16 cellular contexts compared by ENCODE assay signal in genomic region chr4:3489451-3489962, GRCh38. TPM values are rescaled to one million over a fixed set of nuclear protein-coding genes. Genes with fewer than 3 reads are reported as not detected.
A peak's percentile ranks its signal among the peaks of the same experiment; 100 is the strongest.
DNase-seq lines count a peak whose midpoint lies in the region; ATAC-seq, FAIRE-seq and TF ChIP-seq lines count a peak whose summit lies in the region.
"Had no signal": no experiment of that assay in that cellular context is flagged by ENCODE, and none has a peak within 500 bp of the region (broad histone marks: within the 10 kb centered on the region; RNA-seq: fewer than 3 reads in every experiment).

No MANE protein-coding gene starts in this region.

- no peak for FAIRE-seq in K562 (lab: Jason Lieb, UNC)
- FAIRE-seq: endothelial cell of umbilical vein had no signal

- ATAC-seq in natural killer cell treated with Interleukin-12 subunit alpha and Interleukin-12 subunit beta and Interleukin-15 and Interleukin-18, amount 100 ng/mL, for 72 hours, result peak; percentile 18 to 64
- ATAC-seq in natural killer cell, result no peak
- peak; percentile 44 for ATAC-seq in K562
- no peak for ATAC-seq in HG03175 (IDR thresholded peaks at IDR 0.05; ENCODE audit: unreplicated experiment)
- ATAC-seq: sciatic nerve had no signal

- POLR2A ChIA-PET in K562 (lab: Yijun Ruan, JAX), result no interaction called here

- WGBS in K562 (ENCODE audit: insufficient coverage, low coverage, missing lambda C conversion rate), result 4% methylated on average over 17 of the region's 20 CpGs

- no peaks in the 10 kb centered on the region for H3K36me3 Mint-ChIP-seq in natural killer cell treated with Interleukin-12 subunit alpha and Interleukin-12 subunit beta and Interleukin-15 and Interleukin-18, amount 100 ng/mL, for 72 hours
- H3K36me3 Mint-ChIP-seq in natural killer cell, result no peaks in the 10 kb centered on the region
- H3K36me3 Mint-ChIP-seq: activated naive CD8-positive, alpha-beta T cell; naive thymus-derived CD8-positive, alpha-beta T cell had no signal

- no peak overlapping the region for H3K4me2 ChIP-seq in K562 (ENCODE audit: insufficient read depth, low read length)

- no peak overlapping the region for H3K27ac Mint-ChIP-seq in natural killer cell treated with Interleukin-12 subunit alpha and Interleukin-12 subunit beta and Interleukin-15 and Interleukin-18, amount 100 ng/mL, for 72 hours
- no peak overlapping the region for H3K27ac Mint-ChIP-seq in natural killer cell
- H3K27ac Mint-ChIP-seq: activated naive CD8-positive, alpha-beta T cell; T-helper 1 cell treated with Interleukin-12 subunit alpha and Interleukin-12 subunit beta and Interleukin-4 antibody, amounts not matched to agents 30 μg/mL and 1 μg/mL, for 36 hours had no signal

- H3K27me3 ChIP-seq in K562 (ENCODE audit: control insufficient read depth in 2 of 2, insufficient read depth in 2 of 2, low read length in 2 of 2), result peaks cover 25 to 83% of the 10 kb centered on the region in 2 experiments; a peak in 4 of 5 replicates

- no TSS peak for BruUV-seq in K562 (replicated peaks; lab: Mats Ljungman, UMichigan)

- H3K9me1 ChIP-seq in K562 (ENCODE audit: control insufficient read depth, insufficient read depth, low read length), result no peaks in the 10 kb centered on the region

- H3K4me1 ChIP-seq in K562 (replicated peaks in 1 of 2; ENCODE audit: control insufficient read depth in 2 of 2, insufficient read depth in 2 of 2, low read length in 2 of 2), result peaks cover 0 to 55% of the 10 kb centered on the region in 2 experiments; a peak in 2 of 5 replicates

- no peak for DNase-seq in natural killer cell treated with Interleukin-12 subunit alpha and Interleukin-12 subunit beta and Interleukin-15 and Interleukin-18, amount 100 ng/mL, for 72 hours (ENCODE audit: low spot score)
- DNase-seq in natural killer cell (no peak), NCI-H1930 (lab: John Stamatoyannopoulos, UW) (peak; percentile 9 to 18), K562 (ENCODE audit: extremely low read depth in 1 of 4, low spot score in 3 of 4) (no peak), GM19240 (ENCODE audit: insufficient read length, low spot score) (no peak), KG1 (lab: John Stamatoyannopoulos, UW) (no peak)
- no peak for DNase-seq in NK-92 treated with Interleukin-12 subunit alpha and Interleukin-12 subunit beta, amount 100 ng/mL, for 24 hours (lab: John Stamatoyannopoulos, UW)
- DNase-seq: cerebellar nuclear complex; naive thymus-derived CD8-positive, alpha-beta T cell; NCI-H2081 treated with DMSO at 0.1 percent for 48 hours had no signal

- no peak for TF ChIP-seq CTCF in natural killer cell (IDR thresholded peaks at IDR 0.05)
- TF ChIP-seq CTCF in K562 (IDR thresholded peaks at IDR 0.05 in 2 of 3, conservative IDR thresholded peaks at IDR 0.05 in 1 of 3; ENCODE audit: insufficient read depth in 2 of 3, low read depth in 1 of 3, low read length in 3 of 3), result no peak

- TF ChIP-seq POLR2A in K562 (conservative IDR thresholded peaks at IDR 0.05), result no peak

- H3K4me3 Mint-ChIP-seq in natural killer cell treated with Interleukin-12 subunit alpha and Interleukin-12 subunit beta and Interleukin-15 and Interleukin-18, amount 100 ng/mL, for 72 hours, result no peak overlapping the region
- H3K4me3 Mint-ChIP-seq in natural killer cell, result no peak overlapping the region
- H3K4me3 Mint-ChIP-seq: activated naive CD8-positive, alpha-beta T cell; naive thymus-derived CD8-positive, alpha-beta T cell; T-helper 1 cell treated with Interleukin-12 subunit alpha and Interleukin-12 subunit beta and Interleukin-4 antibody, amounts not matched to agents 30 μg/mL and 1 μg/mL, for 36 hours had no signal

- H3K27ac ChIP-seq in K562 (ENCODE audit: extremely low read depth, low read depth, low read length), result no peak overlapping the region

- CTCF ChIA-PET in K562 (lab: Yijun Ruan, JAX; ENCODE audit: low intra/inter-chr PET ratio), result no interaction called here

- no peak overlapping the region for H3K4me3 ChIP-seq in K562

- H2AFZ ChIP-seq in K562 (ENCODE audit: low read depth, low read length), result no peak overlapping the region

- no peaks in the 10 kb centered on the region for H3K36me3 ChIP-seq in K562 (ENCODE audit: control insufficient read depth, insufficient read depth, low read length)

- H3K79me2 ChIP-seq in K562 (ENCODE audit: control insufficient read depth, insufficient read depth, low read length), result no peaks in the 10 kb centered on the region

- no peaks in the 10 kb centered on the region for H3K9me3 Mint-ChIP-seq in natural killer cell treated with Interleukin-12 subunit alpha and Interleukin-12 subunit beta and Interleukin-15 and Interleukin-18, amount 100 ng/mL, for 72 hours
- H3K9me3 Mint-ChIP-seq in natural killer cell, result no peaks in the 10 kb centered on the region
- H3K9me3 Mint-ChIP-seq: T-helper 1 cell treated with Interleukin-12 subunit alpha and Interleukin-12 subunit beta and Interleukin-4 antibody, amounts not matched to agents 30 μg/mL and 1 μg/mL, for 36 hours had no signal

- H3K9me3 ChIP-seq in K562 (replicated peaks; ENCODE audit: control insufficient read depth, insufficient read depth, low read depth, low read length), result no peaks in the 10 kb centered on the region

- in situ Hi-C loops in K562 (cut with MboI), result no loop called here

- no peak for TF ChIP-seq EP300 in K562 (IDR thresholded peaks at IDR 0.05; ENCODE audit: low read length)

- peaks cover 6 to 23% of the 10 kb centered on the region in 2 donors for H3K4me1 Mint-ChIP-seq in natural killer cell treated with Interleukin-12 subunit alpha and Interleukin-12 subunit beta and Interleukin-15 and Interleukin-18, amount 100 ng/mL, for 72 hours (ENCODE audit: low read depth in 2 of 2)
- peaks cover 24 to 37% of the 10 kb centered on the region in 2 donors for H3K4me1 Mint-ChIP-seq in natural killer cell

- intact Hi-C loops in natural killer cell (cut with micrococcal nuclease), result no loop called here
- intact Hi-C loops in K562 (cut with micrococcal nuclease), result no loop called here

- no peak overlapping the region for H3K9ac ChIP-seq in K562 (ENCODE audit: insufficient read depth in 1 of 2, low read depth in 2 of 2, low read length in 2 of 2)

- no peak for TF ChIP-seq RAD21 in K562 (CRISPR knock-in tag; conservative IDR thresholded peaks at IDR 0.05 in 1 of 2, IDR thresholded peaks at IDR 0.05 in 1 of 2)

- H3K27me3 Mint-ChIP-seq in natural killer cell treated with Interleukin-12 subunit alpha and Interleukin-12 subunit beta and Interleukin-15 and Interleukin-18, amount 100 ng/mL, for 72 hours, result peaks cover 3 to 8% of the 10 kb centered on the region in 2 donors
- peaks cover 0 to 4% of the 10 kb centered on the region in 2 donors for H3K27me3 Mint-ChIP-seq in natural killer cell (ENCODE audit: low read depth in 2 of 2)

- H4K20me1 ChIP-seq in K562 (replicated peaks; ENCODE audit: control insufficient read depth, insufficient read depth, low read length), result peaks cover 29% of the 10 kb centered on the region

RNA-seq across cellular contexts. Expression of gene DOK7, which starts 26.4 kb away (rescaled TPM):
- total RNA-seq in natural killer cell treated with Interleukin-12 subunit alpha and Interleukin-12 subunit beta and Interleukin-15 and Interleukin-18, amount 100 ng/mL, for 72 hours, result under 1 TPM in 1 of 2 donors, not detected in 1; 0.17 TPM
- total RNA-seq in natural killer cell (1 to 10 TPM; 1.3 to 2.9 (median 1.6) TPM), K562 (2014; rRNA removed) (not detected in 2 replicates), K562 (2014; rRNA removed; fragmentation: Illumina TruSeq; extraction: Trizol) (not detected in 2 replicates), K562 (2015; rRNA removed; fragmentation: Illumina TruSeq; extraction: Trizol) (not detected in 2 replicates), K562 (2021) (not detected in 2 replicates)
- not detected in 2 replicates for total RNA-seq in K562 (2011; cell fraction: chromatin; rRNA removed; ENCODE audit: low replicate concordance)
- total RNA-seq in K562 (2011; cell fraction: nucleolus; rRNA removed), result not detected in 2 replicates
- total RNA-seq in K562 (2011; cell fraction: nucleoplasm; rRNA removed), result not detected in 2 replicates
- polyA plus RNA-seq in K562 (2011; rRNA removed) (not detected in 2 replicates), K562 (2014; fragmentation: Illumina TruSeq; extraction: Trizol) (not detected in 2 replicates), K562 (2014; fragmentation: Nextera tagmentation; extraction: Ambion mirVana) (not detected), K562 (2014; rRNA removed) (not detected in 2 replicates)
- polyA plus RNA-seq in K562 (2011; cell fraction: cytosol; rRNA removed), result not detected in 2 replicates
- not detected in 2 replicates for polyA plus RNA-seq in K562 (2011; cell fraction: nucleus; rRNA removed)
- polyA plus RNA-seq in K562 (2012), result not detected in 2 replicates
- polyA minus RNA-seq in K562 (2011; rRNA and poly(A)+ RNA removed), result not detected in 2 replicates
- not detected in 2 replicates for polyA minus RNA-seq in K562 (2011; cell fraction: cytosol; rRNA and poly(A)+ RNA removed)
- polyA minus RNA-seq in K562 (2011; cell fraction: nucleus; rRNA and poly(A)+ RNA removed), result not detected in 2 replicates
- total RNA-seq: endothelial cell of umbilical vein; naive thymus-derived CD8-positive, alpha-beta T cell; sciatic nerve had no signal
- polyA plus RNA-seq: endothelial cell of umbilical vein had no signal

RNA-seq across cellular contexts. Expression of gene LRPAP1, which starts 42.7 kb away (rescaled TPM):
- total RNA-seq in natural killer cell treated with Interleukin-12 subunit alpha and Interleukin-12 subunit beta and Interleukin-15 and Interleukin-18, amount 100 ng/mL, for 72 hours, result 100 to 1,000 TPM; 101 to 118 TPM
- total RNA-seq in natural killer cell (10 to 100 TPM; 85.4 to 93.4 (median 87.3) TPM), K562 (2014; rRNA removed) (73.5 and 105 TPM in 2 replicates), K562 (2014; rRNA removed; fragmentation: Illumina TruSeq; extraction: Trizol) (18.7 and 24.6 TPM in 2 replicates), K562 (2015; rRNA removed; fragmentation: Illumina TruSeq; extraction: Trizol) (41.8 and 49.7 TPM in 2 replicates), K562 (2021) (72.0 and 75.5 TPM in 2 replicates)
- 44.0 and 98.8 TPM in 2 replicates for total RNA-seq in K562 (2011; cell fraction: chromatin; rRNA removed; ENCODE audit: low replicate concordance)
- total RNA-seq in K562 (2011; cell fraction: nucleolus; rRNA removed), result 76.2 and 78.7 TPM in 2 replicates
- total RNA-seq in K562 (2011; cell fraction: nucleoplasm; rRNA removed), result 43.0 and 46.3 TPM in 2 replicates
- polyA plus RNA-seq in K562 (2011; rRNA removed) (43.6 and 45.0 TPM in 2 replicates), K562 (2014; fragmentation: Illumina TruSeq; extraction: Trizol) (33.1 and 55.4 TPM in 2 replicates), K562 (2014; fragmentation: Nextera tagmentation; extraction: Ambion mirVana) (1 to 10 TPM; 1.1 to 6.1 TPM), K562 (2014; rRNA removed) (57.7 and 69.9 TPM in 2 replicates)
- 28.1 and 40.4 TPM in 2 replicates for polyA plus RNA-seq in K562 (2011; cell fraction: cytosol; rRNA removed)
- 33.7 and 47.1 TPM in 2 replicates for polyA plus RNA-seq in K562 (2011; cell fraction: nucleus; rRNA removed)
- polyA plus RNA-seq in K562 (2012), result 70.2 and 113 TPM in 2 replicates
- polyA minus RNA-seq in K562 (2011; rRNA and poly(A)+ RNA removed), result 23.0 and 26.5 TPM in 2 replicates
- 19.7 and 31.3 TPM in 2 replicates for polyA minus RNA-seq in K562 (2011; cell fraction: cytosol; rRNA and poly(A)+ RNA removed)
- polyA minus RNA-seq in K562 (2011; cell fraction: nucleus; rRNA and poly(A)+ RNA removed), result 17.9 and 19.5 TPM in 2 replicates

RNA-seq across cellular contexts. Expression of gene HGFAC, which starts 47.7 kb away (rescaled TPM):
- not detected for total RNA-seq in natural killer cell treated with Interleukin-12 subunit alpha and Interleukin-12 subunit beta and Interleukin-15 and Interleukin-18, amount 100 ng/mL, for 72 hours
- total RNA-seq in natural killer cell (under 1 TPM in 2 of 3 donors, not detected in 1; 0.43 to 0.54 TPM), K562 (2014; rRNA removed) (not detected in 2 replicates), K562 (2014; rRNA removed; fragmentation: Illumina TruSeq; extraction: Trizol) (not detected in 2 replicates), K562 (2015; rRNA removed; fragmentation: Illumina TruSeq; extraction: Trizol) (not detected in 2 replicates), K562 (2021) (0.09 TPM in 1 of 2 replicates, not detected in the other)
- not detected in 2 replicates for total RNA-seq in K562 (2011; cell fraction: chromatin; rRNA removed; ENCODE audit: low replicate concordance)
- total RNA-seq in K562 (2011; cell fraction: nucleolus; rRNA removed), result not detected in 2 replicates
- not detected in 2 replicates for total RNA-seq in K562 (2011; cell fraction: nucleoplasm; rRNA removed)
- polyA plus RNA-seq in K562 (2011; rRNA removed) (not detected in 2 replicates), K562 (2014; fragmentation: Illumina TruSeq; extraction: Trizol) (not detected in 2 replicates), K562 (2014; fragmentation: Nextera tagmentation; extraction: Ambion mirVana) (not detected), K562 (2014; rRNA removed) (0.13 TPM in 1 of 2 replicates, not detected in the other)
- not detected in 2 replicates for polyA plus RNA-seq in K562 (2011; cell fraction: cytosol; rRNA removed)
- polyA plus RNA-seq in K562 (2011; cell fraction: nucleus; rRNA removed), result 0.15 and 0.53 TPM in 2 replicates
- not detected in 2 replicates for polyA plus RNA-seq in K562 (2012)
- not detected in 2 replicates for polyA minus RNA-seq in K562 (2011; rRNA and poly(A)+ RNA removed)
- polyA minus RNA-seq in K562 (2011; cell fraction: cytosol; rRNA and poly(A)+ RNA removed), result not detected in 2 replicates
- polyA minus RNA-seq in K562 (2011; cell fraction: nucleus; rRNA and poly(A)+ RNA removed), result not detected in 2 replicates
- total RNA-seq: naive thymus-derived CD8-positive, alpha-beta T cell; OCI-LY7; sciatic nerve had no signal
- polyA plus RNA-seq: naive thymus-derived CD8-positive, alpha-beta T cell had no signal

Comparison
In these comparisons a context has a peak if more than half of its experiments do, and no peak if none do; other contexts are left out.
1. ATAC-seq: peak in natural killer cell treated with Interleukin-12 subunit alpha and Interleukin-12 subunit beta and Interleukin-15 and Interleukin-18, amount 100 ng/mL, for 72 hours (2 of 2) and K562 (single experiment); none in natural killer cell (0 of 3) and HG03175 (single experiment).
2. DNase-seq: peak in NCI-H1930 (2 of 2); none in natural killer cell treated with Interleukin-12 subunit alpha and Interleukin-12 subunit beta and Interleukin-15 and Interleukin-18, amount 100 ng/mL, for 72 hours (single experiment), natural killer cell (single experiment), K562 (0 of 4), GM19240 (single experiment), NK-92 treated with Interleukin-12 subunit alpha and Interleukin-12 subunit beta, amount 100 ng/mL, for 24 hours (single experiment) and KG1 (single experiment).